18 cellular contexts compared by ENCODE assay signal in the genomic region with DNA sequence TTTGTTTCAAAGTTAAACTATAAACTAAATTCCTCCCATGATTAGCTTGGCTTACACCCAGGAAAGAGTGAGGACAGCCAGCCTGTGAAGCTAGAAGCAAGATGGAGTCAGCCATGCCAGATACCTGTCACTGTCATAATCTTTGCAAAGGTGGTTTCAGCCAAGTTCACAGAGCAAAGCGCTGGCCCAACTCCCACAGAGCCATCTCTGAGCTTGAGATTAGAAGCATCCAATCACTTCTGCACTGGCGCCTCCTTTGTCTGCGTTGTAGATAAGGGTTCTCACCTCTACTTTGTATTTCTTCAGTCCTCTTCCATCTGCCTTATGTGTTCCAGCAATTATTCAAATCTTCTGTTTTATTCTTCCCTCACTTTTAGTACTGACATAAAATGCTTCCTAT.
DNase-seq lines count a peak whose midpoint lies in the region; ATAC-seq, FAIRE-seq and TF ChIP-seq lines count a peak whose summit lies in the region.
"Had no signal": no experiment of that assay in that cellular context is flagged by ENCODE, and none has a peak within 500 bp of the region (broad histone marks: within the 10 kb centered on the region; RNA-seq: fewer than 3 reads in every experiment).

No MANE protein-coding gene starts in this region.

- H3K4me1 ChIP-seq in HepG2 (ENCODE audit: insufficient read depth, low read length) (peaks cover 23% of the 10 kb centered on the region), right lobe of liver (no peaks in the 10 kb centered on the region), neuronal stem cell (ENCODE audit: control insufficient read depth in 2 of 2, insufficient read depth in 1 of 2, low read depth in 1 of 2, low read length in 2 of 2) (peaks cover 0 to 3% of the 10 kb centered on the region in 2 donors), Peyer's patch (no peaks in the 10 kb centered on the region)
- H3K4me1 ChIP-seq: BLaER1 had no signal

- H3K14ac ChIP-seq in neuronal stem cell (ENCODE audit: low read length): no peak overlapping the region

- H3K27me3 ChIP-seq in HepG2 (ENCODE audit: control insufficient read depth in 1 of 2, insufficient read depth in 2 of 2, low read length in 2 of 2) (no peaks in the 10 kb centered on the region), right lobe of liver (no peaks in the 10 kb centered on the region), neuronal stem cell (ENCODE audit: control insufficient read depth in 3 of 3, insufficient read depth in 3 of 3, low read depth in 1 of 3, low read length in 3 of 3) (no peaks in the 10 kb centered on the region), Peyer's patch (no peaks in the 10 kb centered on the region)
- H3K27me3 ChIP-seq: BLaER1 had no signal

- H3K27ac ChIP-seq in HepG2 (ENCODE audit: extremely low read length, insufficient read depth, low read length): no peak overlapping the region
- H3K27ac ChIP-seq in right lobe of liver: no peak overlapping the region
- H3K27ac ChIP-seq in neuronal stem cell (replicated peaks; ENCODE audit: low read length): no peak overlapping the region
- no peak overlapping the region for H3K27ac ChIP-seq in Peyer's patch
- H3K27ac ChIP-seq: BLaER1 had no signal

- H2BK120ac ChIP-seq in neuronal stem cell (ENCODE audit: low read depth, low read length): no peak overlapping the region

- H3K4me2 ChIP-seq in HepG2 (ENCODE audit: low read depth, low read length): no peak overlapping the region
- H3K4me2 ChIP-seq in neuronal stem cell (ENCODE audit: insufficient read depth, low read length, poor library complexity, severe bottlenecking): no peak overlapping the region
- H3K4me2 ChIP-seq: BLaER1, GM23338 had no signal

- intact Hi-C loops in HepG2 (cut with micrococcal nuclease; ENCODE audit: unreplicated experiment) (no loop called here), right lobe of liver (cut with DNase I) (no loop called here)

- 83% methylated on average over 3 of the region's 3 CpGs for WGBS in HepG2 (ENCODE audit: low lambda C conversion rate)
- WGBS in right lobe of liver (ENCODE audit: insufficient coverage, low coverage, low lambda C conversion rate, missing lambda C conversion rate): 75% methylated on average over 3 of the region's 3 CpGs
- WGBS in neuronal stem cell (ENCODE audit: extremely low coverage in 2 of 2, insufficient read length in 2 of 2, insufficient replicate concordance in 1 of 2), 2 donors: no CpG with 5 or more reads among the region's 3 CpGs

- no peak overlapping the region for H3K18ac ChIP-seq in neuronal stem cell (ENCODE audit: low read length)

- POLR2A ChIA-PET in HepG2 (lab: Yijun Ruan, JAX): no interaction called here

- no peaks in the 10 kb centered on the region for H3K79me2 ChIP-seq in HepG2 (ENCODE audit: insufficient read depth, low read length)

- no peak for TF ChIP-seq RAD21 in HepG2 (CRISPR knock-in tag; IDR thresholded peaks at IDR 0.05)

- no peak for ATAC-seq in HepG2
- ATAC-seq in right lobe of liver: no peak
- no peak for ATAC-seq in GM18858 (IDR thresholded peaks at IDR 0.05; ENCODE audit: unreplicated experiment)

- in situ Hi-C loops in HepG2 (cut with HindIII; ENCODE audit: extremely low pct_ligation_motif_present, low pct_unique_long_range_greater_than_20kb): no loop called here

- BruUV-seq in HepG2 (replicated peaks; lab: Mats Ljungman, UMichigan): no TSS peak

- H3K9ac ChIP-seq in HepG2 (ENCODE audit: insufficient read depth, low read depth, low read length) (no peak overlapping the region), neuronal stem cell (ENCODE audit: low read depth, low read length, poor library complexity) (no peak overlapping the region)
- H3K9ac ChIP-seq: BLaER1 had no signal

- H3K4me3 ChIP-seq in HepG2 (replicated peaks in 1 of 3; ENCODE audit: insufficient read depth in 1 of 3, low read depth in 2 of 3, low read length in 3 of 3) (no peak overlapping the region), right lobe of liver (no peak overlapping the region), neuronal stem cell (ENCODE audit: low read length in 2 of 2) (no peak overlapping the region), Peyer's patch (no peak overlapping the region)
- H3K4me3 ChIP-seq: BLaER1, GM23338 had no signal

- TF ChIP-seq CTCF in HepG2 (CRISPR knock-in tag; IDR thresholded peaks at IDR 0.05) (no peak), right lobe of liver (IDR thresholded peaks at IDR 0.05) (no peak), Peyer's patch (IDR thresholded peaks at IDR 0.05) (no peak)

- no peaks in the 10 kb centered on the region for H3K79me1 ChIP-seq in neuronal stem cell (ENCODE audit: low read depth, low read length)

- H2BK5ac ChIP-seq in neuronal stem cell (ENCODE audit: low read length): no peak overlapping the region

- CTCF ChIA-PET in HepG2 (lab: Yijun Ruan, JAX; ENCODE audit: low intra/inter-chr PET ratio, low total read pairs): no interaction called here

- H3K4ac ChIP-seq in neuronal stem cell (ENCODE audit: low read length): no peak overlapping the region

- no peak overlapping the region for H3K23ac ChIP-seq in neuronal stem cell (ENCODE audit: low read depth, low read length, poor library complexity)

- H3K9me3 ChIP-seq in HepG2 (ENCODE audit: low read length) (no peaks in the 10 kb centered on the region), right lobe of liver (no peaks in the 10 kb centered on the region), neuronal stem cell (replicated peaks in 1 of 2; ENCODE audit: control insufficient read depth in 2 of 2, insufficient read depth in 1 of 2, low read depth in 1 of 2, low read length in 2 of 2) (no peaks in the 10 kb centered on the region), Peyer's patch (no peaks in the 10 kb centered on the region)
- H3K9me3 ChIP-seq: BLaER1 had no signal

- no peak overlapping the region for H2BK15ac ChIP-seq in neuronal stem cell (ENCODE audit: low read length)

- H3K36me3 ChIP-seq in HepG2 (replicated peaks in 1 of 2; ENCODE audit: control insufficient read depth in 1 of 2, insufficient read depth in 2 of 2, low read length in 2 of 2): no peaks in the 10 kb centered on the region
- no peaks in the 10 kb centered on the region for H3K36me3 ChIP-seq in right lobe of liver
- H3K36me3 ChIP-seq in neuronal stem cell (replicated peaks in 1 of 2; ENCODE audit: control insufficient read depth in 2 of 2, insufficient read depth in 2 of 2, low read length in 2 of 2): no peaks in the 10 kb centered on the region
- no peaks in the 10 kb centered on the region for H3K36me3 ChIP-seq in Peyer's patch
- H3K36me3 ChIP-seq: BLaER1 had no signal

- H4K8ac ChIP-seq in neuronal stem cell (ENCODE audit: low read depth, low read length): no peak overlapping the region

- TF ChIP-seq EP300 in HepG2 (IDR thresholded peaks at IDR 0.05; ENCODE audit: low read depth in 2 of 2, low read length in 2 of 2): no peak
- TF ChIP-seq EP300 in HepG2 (CRISPR knock-in tag; IDR thresholded peaks at IDR 0.05; ENCODE audit: borderline replicate concordance): no peak

- no peak overlapping the region for H2AK5ac ChIP-seq in neuronal stem cell (ENCODE audit: low read depth, low read length)

- DNase-seq in HepG2 (ENCODE audit: low spot score): no peak
- DNase-seq in right lobe of liver: no peak
- peak; percentile 13 for DNase-seq in iPS-NIHi7 (ENCODE audit: extremely low spot score)
- DNase-seq in neuronal stem cell (ENCODE audit: low spot score): peak; percentile 14
- DNase-seq in Peyer's patch: no peak
- DNase-seq in SIG-M5 (lab: John Stamatoyannopoulos, UW): no peak
- DNase-seq: 8988T; CD4-positive, alpha-beta memory T cell; DMS153; DMS79; GDM1; H7 had no signal

- FAIRE-seq in HepG2 (lab: Jason Lieb, UNC): no peak
- FAIRE-seq: GM12892, GM18507, HTR-8/SVneo had no signal

- no peak overlapping the region for H4K91ac ChIP-seq in neuronal stem cell (ENCODE audit: low read depth, low read length, poor library complexity)

- no peaks in the 10 kb centered on the region for H4K20me1 ChIP-seq in HepG2 (ENCODE audit: insufficient read depth, low read length)
- H4K20me1 ChIP-seq: BLaER1 had no signal

- H2AFZ ChIP-seq in HepG2 (ENCODE audit: low read length) (no peak overlapping the region), neuronal stem cell (ENCODE audit: low read length) (no peak overlapping the region)

- TF ChIP-seq POLR2A in HepG2 (IDR thresholded peaks at IDR 0.05; ENCODE audit: insufficient read depth in 1 of 2, low read depth in 2 of 2, low read length in 2 of 2): no peak
- no peak for TF ChIP-seq POLR2A in right lobe of liver (IDR thresholded peaks at IDR 0.05)
- no peak for TF ChIP-seq POLR2A in Peyer's patch (IDR thresholded peaks at IDR 0.05)

- no peak overlapping the region for H2BK12ac ChIP-seq in neuronal stem cell (ENCODE audit: low read length)

TF ChIP-seq in HepG2, 621 proteins besides CTCF, POLR2A, EP300 and RAD21:
- no peak for TF ChIP-seq SMARCC2 (IDR thresholded peaks at IDR 0.05)
- TF ChIP-seq ZSCAN30 (CRISPR knock-in tag; IDR thresholded peaks at IDR 0.05): no peak
- TF ChIP-seq NPAS2 (CRISPR knock-in tag; IDR thresholded peaks at IDR 0.05; ENCODE audit: borderline replicate concordance): no peak
- TF ChIP-seq, protein P1, sequence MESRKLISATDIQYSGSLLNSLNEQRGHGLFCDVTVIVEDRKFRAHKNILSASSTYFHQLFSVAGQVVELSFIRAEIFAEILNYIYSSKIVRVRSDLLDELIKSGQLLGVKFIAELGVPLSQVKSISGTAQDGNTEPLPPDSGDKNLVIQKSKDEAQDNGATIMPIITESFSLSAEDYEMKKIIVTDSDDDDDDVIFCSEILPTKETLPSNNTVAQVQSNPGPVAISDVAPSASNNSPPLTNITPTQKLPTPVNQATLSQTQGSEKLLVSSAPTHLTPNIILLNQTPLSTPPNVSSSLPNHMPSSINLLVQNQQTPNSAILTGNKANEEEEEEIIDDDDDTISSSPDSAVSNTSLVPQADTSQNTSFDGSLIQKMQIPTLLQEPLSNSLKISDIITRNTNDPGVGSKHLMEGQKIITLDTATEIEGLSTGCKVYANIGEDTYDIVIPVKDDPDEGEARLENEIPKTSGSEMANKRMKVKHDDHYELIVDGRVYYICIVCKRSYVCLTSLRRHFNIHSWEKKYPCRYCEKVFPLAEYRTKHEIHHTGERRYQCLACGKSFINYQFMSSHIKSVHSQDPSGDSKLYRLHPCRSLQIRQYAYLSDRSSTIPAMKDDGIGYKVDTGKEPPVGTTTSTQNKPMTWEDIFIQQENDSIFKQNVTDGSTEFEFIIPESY (CRISPR knock-in tag; IDR thresholded peaks at IDR 0.05): peak; percentile 70; the same call in 1 of the 2 replicates
- no peak for TF ChIP-seq NFIC (IDR thresholded peaks at IDR 0.05; ENCODE audit: low read length)
- TF ChIP-seq HNRNPL (IDR thresholded peaks at IDR 0.05; ENCODE audit: low read depth, low read length): no peak

Comparison
In these comparisons a context has a peak if more than half of its experiments do, and no peak if none do; other contexts are left out.
1. DNase-seq: peak in iPS-NIHi7 (single experiment) and neuronal stem cell (single experiment); none in HepG2 (single experiment), right lobe of liver (0 of 3), Peyer's patch (0 of 3) and SIG-M5 (single experiment).